8 cellular contexts compared by ENCODE assay signal in genomic region chr2:239326831-239327535, GRCh38.
DNase-seq lines count a peak whose midpoint lies in the region; ATAC-seq lines count a peak whose summit lies in the region.

No MANE protein-coding gene starts in this region.

- no peaks in the 10 kb centered on the region for H3K9me3 ChIP-seq in muscle layer of colon (ENCODE audit: low read length)

- ATAC-seq in GM21576 (IDR thresholded peaks at IDR 0.05; ENCODE audit: unreplicated experiment): peak; percentile 65
- peak; percentile 93 for ATAC-seq in stimulated activated naive CD8-positive, alpha-beta T cell treated with anti-CD3 and anti-CD28 coated beads, Interleukin-15, Interleukin-2, amounts not matched to agents 100 U/mL and 50 U/mL, for 24 hours

- peak overlapping the region; percentile 79 for H3K9ac ChIP-seq in muscle layer of colon (ENCODE audit: low read length)

- no peaks in the 10 kb centered on the region for H3K36me3 ChIP-seq in muscle layer of colon (ENCODE audit: insufficient read depth, low read length)

- H3K4me1 ChIP-seq in muscle layer of colon (ENCODE audit: insufficient read depth, low read length): peaks cover 86% of the 10 kb centered on the region

- DNase-seq in NCI-H2171 treated with DMSO at 0.1 percent for 48 hours (lab: John Stamatoyannopoulos, UW) (peak; percentile 45), NCI-H128 (lab: John Stamatoyannopoulos, UW; ENCODE audit: unreplicated experiment) (no peak), NCI-H146 (lab: John Stamatoyannopoulos, UW) (no peak), SHP77 (lab: John Stamatoyannopoulos, UW) (no peak)
- peak; percentile 72 for DNase-seq in activated naive CD4-positive, alpha-beta T cell treated with Interleukin-2 at 50 U/mL for 16 hours
- peak; percentile 71 for DNase-seq in stimulated activated naive CD8-positive, alpha-beta T cell treated with anti-CD3 and anti-CD28 coated beads, Interleukin-15, Interleukin-2, amounts not matched to agents 100 U/mL and 50 U/mL, for 24 hours

- H3K27me3 ChIP-seq in muscle layer of colon (ENCODE audit: control insufficient read depth in 1 of 2, insufficient read depth in 2 of 2, low read length in 2 of 2): no peaks in the 10 kb centered on the region

- H3K27ac ChIP-seq in muscle layer of colon (ENCODE audit: low read depth, low read length): peak overlapping the region; percentile 93

- H3K4me3 ChIP-seq in muscle layer of colon (ENCODE audit: low read depth in 1 of 2, low read length in 2 of 2): no peak overlapping the region

Comparison
In these comparisons a context has a peak if more than half of its experiments do, and no peak if none do; other contexts are left out.
1. DNase-seq: peak in NCI-H2171 treated with DMSO at 0.1 percent for 48 hours (single experiment), activated naive CD4-positive, alpha-beta T cell treated with Interleukin-2 at 50 U/mL for 16 hours (single experiment) and stimulated activated naive CD8-positive, alpha-beta T cell treated with anti-CD3 and anti-CD28 coated beads, Interleukin-15, Interleukin-2, amounts not matched to agents 100 U/mL and 50 U/mL, for 24 hours (single experiment); none in NCI-H128 (single experiment), NCI-H146 (single experiment) and SHP77 (0 of 2).